8 cellular contexts compared by ENCODE assay signal in genomic region chr5:40799248-40799647, GRCh38. TPM values are rescaled to one million over a fixed set of nuclear protein-coding genes. Genes with fewer than 3 reads are reported as not detected.
DNase-seq lines count a peak whose midpoint lies in the region; ATAC-seq and TF ChIP-seq lines count a peak whose summit lies in the region.

No MANE protein-coding gene starts in this region.

- no peaks in the 10 kb centered on the region for H3K9me3 ChIP-seq in DND-41 (ENCODE audit: insufficient read depth, low read length, severe bottlenecking)
- H3K9me3 ChIP-seq in OCI-LY7 (ENCODE audit: low read length), result no peaks in the 10 kb centered on the region

- H4K20me1 ChIP-seq in DND-41 (ENCODE audit: insufficient read depth, low read length) (peaks cover 24% of the 10 kb centered on the region; the same call in 1 of the 2 replicates), OCI-LY7 (ENCODE audit: insufficient read depth, low read length) (peaks cover 18% of the 10 kb centered on the region)

- CTCF ChIA-PET in OCI-LY7 (lab: Charles Lee; ENCODE audit: unreplicated experiment), result no interaction called here

- POLR2A ChIA-PET in OCI-LY7 (lab: Charles Lee), result interaction anchor here (0.5 to 1.0 kb wide), 4 partner anchors 8 to 38 kb away, joined by 3 to 5 read pairs (median 4); no protein-coding TSS in a partner anchor

- H3K4me3 ChIP-seq in DND-41 (ENCODE audit: low read depth in 1 of 2, low read length in 2 of 2) (peak overlapping the region in 1 of 2 experiments; percentile 99; a peak in 1 of 4 replicates), OCI-LY7 (ENCODE audit: low read depth, low read length, poor library complexity, severe bottlenecking) (peak overlapping the region; percentile 91)

- TSS peak; percentile 90 for BruUV-seq in OCI-LY7 (replicated peaks; lab: Mats Ljungman, UMichigan)

- H3K79me2 ChIP-seq in DND-41 (ENCODE audit: insufficient read depth, low read length) (peaks cover 37% of the 10 kb centered on the region), OCI-LY7 (ENCODE audit: insufficient read depth, low read depth, low read length) (peaks cover 41% of the 10 kb centered on the region)

- H3K4me2 ChIP-seq in DND-41 (ENCODE audit: insufficient read depth, low read length) (peak overlapping the region; percentile 97), OCI-LY7 (ENCODE audit: low read length) (peak overlapping the region; percentile 79)

- peak overlapping the region; percentile 100; the same call in 1 of the 2 replicates for H2AFZ ChIP-seq in DND-41 (ENCODE audit: low read depth, low read length)
- H2AFZ ChIP-seq in OCI-LY7 (ENCODE audit: low read length), result peak overlapping the region; percentile 97; the same call in 1 of the 2 replicates

- H3K9me3 Mint-ChIP-seq in progenitor cell of endocrine pancreas (ENCODE audit: low read depth), result no peaks in the 10 kb centered on the region

- peak overlapping the region; percentile 75; the same call in 1 of the 2 replicates for H3K9ac ChIP-seq in DND-41 (ENCODE audit: low read depth, low read length)

- H3K4me3 Mint-ChIP-seq in progenitor cell of endocrine pancreas (ENCODE audit: low read depth), result peak overlapping the region; percentile 91

- H3K27me3 Mint-ChIP-seq in progenitor cell of endocrine pancreas, result no peaks in the 10 kb centered on the region

- H3K27ac ChIP-seq in DND-41 (ENCODE audit: low read length) (no peak overlapping the region), OCI-LY7 (ENCODE audit: low read depth, low read length, poor library complexity, severe bottlenecking) (no peak overlapping the region), epithelial cell of prostate (peak overlapping the region; percentile 81)

- H3K27ac Mint-ChIP-seq in progenitor cell of endocrine pancreas, result peak overlapping the region; percentile 88

- ATAC-seq in DND-41 (ENCODE audit: insufficient read depth, low read depth) (no peak), HG03025 (IDR thresholded peaks at IDR 0.05; ENCODE audit: low FRiP score, unreplicated experiment) (no peak)

- DNase-seq in DND-41 (no peak), OCI-LY7 (ENCODE audit: low spot score) (no peak), epithelial cell of prostate (ENCODE audit: low read depth, low spot score) (no peak), progenitor cell of endocrine pancreas (ENCODE audit: low spot score, unreplicated experiment) (no peak), NCI-H1092 treated with DMSO at 0.1 percent for 48 hours (lab: John Stamatoyannopoulos, UW) (no peak), NCI-H748 (lab: John Stamatoyannopoulos, UW; ENCODE audit: unreplicated experiment) (no peak)
- DNase-seq in stimulated activated CD4-positive, alpha-beta T cell treated with anti-CD3 and anti-CD28 coated beads, Interleukin-12 subunit alpha, Interleukin-12 subunit beta, amount 100 ng/mL, for 4 hours, result no peak

- no peaks in the 10 kb centered on the region for H3K9me2 ChIP-seq in OCI-LY7 (ENCODE audit: insufficient read depth, low read length)

- no peaks in the 10 kb centered on the region for H3K27me3 ChIP-seq in DND-41 (ENCODE audit: insufficient read depth, low read length, poor library complexity)

- peaks cover 22% of the 10 kb centered on the region for H3K4me1 Mint-ChIP-seq in progenitor cell of endocrine pancreas (ENCODE audit: low read depth)

- peaks cover 7% of the 10 kb centered on the region for H3K36me3 Mint-ChIP-seq in progenitor cell of endocrine pancreas (ENCODE audit: insufficient read depth)

- TF ChIP-seq CTCF in DND-41 (IDR thresholded peaks at IDR 0.05; ENCODE audit: borderline replicate concordance, extremely low read depth, low read length, poor library complexity, severe bottlenecking) (no peak), OCI-LY7 (conservative IDR thresholded peaks at IDR 0.05; ENCODE audit: low read length) (no peak), progenitor cell of endocrine pancreas (IDR thresholded peaks at IDR 0.05; ENCODE audit: unreplicated experiment) (no peak)

- intact Hi-C loops in OCI-LY7 (cut with micrococcal nuclease; ENCODE audit: unreplicated experiment), result no loop called here

- H3K4me1 ChIP-seq in DND-41 (ENCODE audit: insufficient read depth, low read length) (peaks cover 38% of the 10 kb centered on the region), OCI-LY7 (ENCODE audit: insufficient read depth, low read length, poor library complexity, severe bottlenecking) (peaks cover 17% of the 10 kb centered on the region)

- H3K36me3 ChIP-seq in DND-41 (ENCODE audit: insufficient read depth, low read length), result peaks cover 10% of the 10 kb centered on the region; the same call in 1 of the 2 replicates
- H3K36me3 ChIP-seq in OCI-LY7 (ENCODE audit: insufficient read depth, low read length), result peaks cover 12% of the 10 kb centered on the region; the same call in 1 of the 2 replicates

RNA-seq across cellular contexts. Expression of gene PRKAA1, which starts 1.1 kb away (rescaled TPM):
- 17.9 and 30.0 TPM in 2 replicates for total RNA-seq in OCI-LY7 (2014; rRNA removed; shearing (Covaris generic))
- total RNA-seq in OCI-LY7 (2022) (46.3 and 47.5 TPM in 2 replicates), progenitor cell of endocrine pancreas (75.1 and 79.5 TPM in 2 replicates)

RNA-seq across cellular contexts. Expression of gene RPL37, which starts 35.8 kb away (rescaled TPM):
- 2,743 and 2,779 TPM in 2 replicates for total RNA-seq in OCI-LY7 (2014; rRNA removed; shearing (Covaris generic))
- total RNA-seq in OCI-LY7 (2022) (1,857 and 1,905 TPM in 2 replicates), progenitor cell of endocrine pancreas (1,476 and 1,494 TPM in 2 replicates)

RNA-seq across cellular contexts. Expression of gene CARD6, which starts 41.9 kb away (rescaled TPM):
- total RNA-seq in OCI-LY7 (2014; rRNA removed; shearing (Covaris generic)), result 0.98 and 1.1 TPM in 2 replicates
- 0.33 and 0.53 TPM in 2 replicates for total RNA-seq in OCI-LY7 (2022)
- total RNA-seq in progenitor cell of endocrine pancreas, result 0.74 and 1.1 TPM in 2 replicates

RNA-seq across cellular contexts. Expression of gene TTC33, which starts 43.5 kb away (rescaled TPM):
- 15.9 and 22.9 TPM in 2 replicates for total RNA-seq in OCI-LY7 (2014; rRNA removed; shearing (Covaris generic))
- total RNA-seq in OCI-LY7 (2022) (18.7 and 20.5 TPM in 2 replicates), progenitor cell of endocrine pancreas (21.5 and 25.4 TPM in 2 replicates)
